Comparison of ENCODE assay signal across 13 cellular contexts in genomic region chr13:44403720-44404063, GRCh38. TPM values are rescaled to one million over a fixed set of nuclear protein-coding genes. Genes with fewer than 3 reads are reported as not detected.
A peak's percentile ranks its signal among the peaks of the same experiment; 100 is the strongest.
DNase-seq lines count a peak whose midpoint lies in the region; ATAC-seq, FAIRE-seq and TF ChIP-seq lines count a peak whose summit lies in the region.
"Had no signal": no experiment of that assay in that cellular context is flagged by ENCODE, and none has a peak within 500 bp of the region (broad histone marks: within the 10 kb centered on the region; RNA-seq: fewer than 3 reads in every experiment).

No MANE protein-coding gene starts in this region.

- TF ChIP-seq POLR2A in A549 (IDR thresholded peaks at IDR 0.05; ENCODE audit: low read length): no peak
- TF ChIP-seq POLR2A in H54 (IDR thresholded peaks at IDR 0.05; ENCODE audit: low read depth, low read length): no peak

- intact Hi-C loops in colonic mucosa (cut with DNase I): no loop called here

- FAIRE-seq in A549 (lab: Jason Lieb, UNC) (no peak), H54 (lab: Jason Lieb, UNC) (no peak)

- no peaks in the 10 kb centered on the region for H3K9me3 ChIP-seq in A549
- no peaks in the 10 kb centered on the region for H3K9me3 ChIP-seq in HEK293 (ENCODE audit: control insufficient read depth, insufficient read depth, low read depth, low read length)
- H3K9me3 ChIP-seq in colonic mucosa: no peaks in the 10 kb centered on the region
- H3K9me3 ChIP-seq in mesodermal cell (ENCODE audit: control insufficient read depth, low read length): no peaks in the 10 kb centered on the region
- H3K9me3 ChIP-seq: MG63 had no signal

- TF ChIP-seq EP300 in A549 (IDR thresholded peaks at IDR 0.05): no peak

- no peaks in the 10 kb centered on the region for H3K36me3 ChIP-seq in HEK293 (ENCODE audit: control insufficient read depth in 2 of 2, insufficient read depth in 1 of 2, low read length in 2 of 2)
- no peaks in the 10 kb centered on the region for H3K36me3 ChIP-seq in colonic mucosa
- H3K36me3 ChIP-seq in mesodermal cell (ENCODE audit: control insufficient read depth, insufficient read depth, low read length): no peaks in the 10 kb centered on the region
- H3K36me3 ChIP-seq: MG63 had no signal

- H3K27me3 ChIP-seq in colonic mucosa: no peaks in the 10 kb centered on the region
- H3K27me3 ChIP-seq: MG63 had no signal

- H3K4me3 ChIP-seq in A549: no peak overlapping the region
- no peak overlapping the region for H3K4me3 ChIP-seq in HEK293 (ENCODE audit: low read depth, low read length)
- H3K4me3 ChIP-seq in colonic mucosa: no peak overlapping the region
- no peak overlapping the region for H3K4me3 ChIP-seq in mesodermal cell (ENCODE audit: extremely low read depth, insufficient read depth, low read length, poor library complexity, severe bottlenecking)
- H3K4me3 ChIP-seq: MG63 had no signal

- H3K27ac ChIP-seq in A549 (peak overlapping the region; percentile 57 to 81; a peak in 5 of 6 replicates), HEK293 (ENCODE audit: extremely low read depth, low read depth, low read length) (no peak overlapping the region), colonic mucosa (peak overlapping the region; percentile 3), mesodermal cell (ENCODE audit: low read depth, low read length, severe bottlenecking) (peak overlapping the region; percentile 53)

- peaks cover 18% of the 10 kb centered on the region for H3K4me1 ChIP-seq in A549
- peaks cover 10% of the 10 kb centered on the region for H3K4me1 ChIP-seq in HEK293 (ENCODE audit: control insufficient read depth, insufficient read depth, low read length)
- H3K4me1 ChIP-seq in colonic mucosa: no peaks in the 10 kb centered on the region
- H3K4me1 ChIP-seq in mesodermal cell (ENCODE audit: control insufficient read depth, insufficient read depth, low read length, poor library complexity, severe bottlenecking): peaks cover 31% of the 10 kb centered on the region

- WGBS in A549 (ENCODE audit: missing lambda C conversion rate): 82% methylated on average over 7 of the region's 7 CpGs
- 20 to 32% methylated on average over 5 to 7 of the region's 7 CpGs for WGBS in mesodermal cell (ENCODE audit: insufficient coverage in 2 of 2), 2 experiments

- H3K4me2 ChIP-seq in A549: peak overlapping the region; percentile 64

- no peak for TF ChIP-seq CTCF in A549 (IDR thresholded peaks at IDR 0.05)
- no peak for TF ChIP-seq CTCF in HEK293 (tag by site-specific recombination; IDR thresholded peaks at IDR 0.05)
- no peak for TF ChIP-seq CTCF in colonic mucosa (IDR thresholded peaks at IDR 0.05)

- CTCF ChIA-PET in A549 (lab: Yijun Ruan, JAX): no interaction called here
- CTCF ChIA-PET in HEK293 (lab: Yijun Ruan, JAX): interaction anchor here (0.7 kb wide), 1 partner anchor 345 kb away, joined by 3 read pairs; no protein-coding TSS in a partner anchor

- TF ChIP-seq RAD21 in A549 (conservative IDR thresholded peaks at IDR 0.05 in 1 of 2, IDR thresholded peaks at IDR 0.05 in 1 of 2): no peak

- peak overlapping the region in 1 of 2 donors; percentile 87 for H3K9ac ChIP-seq in colonic mucosa (ENCODE audit: low read depth in 2 of 2, low read length in 2 of 2)

- no peak for ATAC-seq in A549
- ATAC-seq in HG02938 (IDR thresholded peaks at IDR 0.05; ENCODE audit: unreplicated experiment): no peak
- ATAC-seq: T-cell had no signal

- POLR2A ChIA-PET in A549 (lab: Yijun Ruan, JAX) (no interaction called here), HEK293 (lab: Yijun Ruan, JAX) (interaction anchor here (2.0 kb wide), 1 partner anchor 33 kb away, joined by 11 read pairs; no protein-coding TSS in a partner anchor)

- no peak for DNase-seq in A549 (ENCODE audit: low read depth in 1 of 2, low spot score in 1 of 2)
- DNase-seq in colonic mucosa: no peak
- no peak for DNase-seq in epidermal melanocyte (ENCODE audit: insufficient read length, low spot score)
- no peak for DNase-seq in stimulated activated naive CD4-positive, alpha-beta T cell (lab: John Stamatoyannopoulos, UW)
- no peak for DNase-seq in H54 (ENCODE audit: insufficient read length, low spot score)
- DNase-seq: activated naive CD8-positive, alpha-beta T cell treated with anti-CD3 and anti-CD28 coated beads, Interleukin-2, amount 10 ng/mL, durations not matched to agents 7 days and 5 days; activated T-cell treated with anti-CD3 and anti-CD28 coated beads, Interleukin-2, amount 50 U/mL, for 1 hour; AML-193; MG63; T-cell had no signal

TF ChIP-seq in A549, 52 proteins besides CTCF, POLR2A, EP300 and RAD21:
- TF ChIP-seq E2F6 (IDR thresholded peaks at IDR 0.05; ENCODE audit: borderline replicate concordance, low read depth) (no peak), EHF (CRISPR knock-in tag; IDR thresholded peaks at IDR 0.05) (no peak), FOSB (CRISPR knock-in tag; IDR thresholded peaks at IDR 0.05) (no peak), RARB (CRISPR knock-in tag; IDR thresholded peaks at IDR 0.05) (no peak)

TF ChIP-seq in HEK293, 187 proteins besides CTCF, POLR2A, EP300 and RAD21:
- TF ChIP-seq ZIC2 (tag by site-specific recombination; IDR thresholded peaks at IDR 0.05) (peak; percentile 90), ZBTB21 (tag by site-specific recombination; IDR thresholded peaks at IDR 0.05) (0 out of 2 replicates have a peak, but pooled peaks have one; percentile 38), ATF2 (tag by site-specific recombination; IDR thresholded peaks at IDR 0.05; ENCODE audit: low read depth) (peak; percentile 57), ZNF174 (tag by site-specific recombination; IDR thresholded peaks at IDR 0.05) (no peak), FEZF1 (tag by site-specific recombination; IDR thresholded peaks at IDR 0.05) (peak; percentile 19; the same call in 1 of the 2 replicates), ZBTB7A (tag by site-specific recombination; IDR thresholded peaks at IDR 0.05; ENCODE audit: low read depth) (no peak), ZNF629 (tag by site-specific recombination; IDR thresholded peaks at IDR 0.05) (peak; percentile 66; the same call in 1 of the 2 replicates)

RNA-seq across cellular contexts. Expression of gene SERP2, which starts 30.1 kb away (rescaled TPM):
- polyA plus RNA-seq in A549 (2011; rRNA removed) (not detected in 2 replicates), A549 (2017; fragmentation: RNase III; extraction: RNeasy Plus Mini Kit Qiagen cat#74134 plus additional on column Dnase treatment) (not detected in 3 replicates)
- polyA plus RNA-seq in A549 (2012; cell fraction: cytosol; rRNA removed): not detected in 2 replicates
- not detected in 2 replicates for polyA plus RNA-seq in A549 (2012; cell fraction: nucleus; rRNA removed)
- polyA minus RNA-seq in A549 (2011; rRNA and poly(A)+ RNA removed): not detected in 2 replicates
- total RNA-seq in colonic mucosa: 1 to 10 TPM; 1.6 to 2.7 TPM
- polyA plus RNA-seq in mesodermal cell (2013, experiment 1 of 2): 2.5 TPM
- polyA plus RNA-seq in mesodermal cell (2013, experiment 2 of 2): 3.1 TPM
